Comparison of ENCODE assay signal across 1 cellular context in the genomic region with DNA sequence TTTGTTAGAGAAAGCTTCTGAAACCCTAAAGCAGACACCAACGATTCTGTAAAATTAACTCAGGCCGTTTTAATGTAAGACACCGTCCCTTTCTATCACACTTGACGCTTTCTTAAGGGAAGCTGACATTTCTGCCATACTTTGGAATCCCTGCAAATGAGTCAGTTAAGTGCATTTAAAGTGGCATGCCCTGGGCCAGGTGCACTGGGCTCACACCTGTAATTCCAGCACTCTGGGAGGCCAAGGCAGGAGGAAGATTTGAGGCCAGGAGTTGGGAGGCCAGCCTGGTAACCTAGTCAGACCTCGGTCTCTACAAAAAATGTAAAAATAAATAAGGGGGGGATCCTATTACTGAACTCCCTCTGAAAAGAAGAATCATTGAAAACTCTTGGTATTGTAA.
TF ChIP-seq lines count a peak whose summit lies in the region.

No MANE protein-coding gene starts in this region.

TF ChIP-seq in SK-N-SH, 30 proteins besides CTCF, POLR2A, EP300 and RAD21 (continued from another document):
- TF ChIP-seq, protein P1, sequence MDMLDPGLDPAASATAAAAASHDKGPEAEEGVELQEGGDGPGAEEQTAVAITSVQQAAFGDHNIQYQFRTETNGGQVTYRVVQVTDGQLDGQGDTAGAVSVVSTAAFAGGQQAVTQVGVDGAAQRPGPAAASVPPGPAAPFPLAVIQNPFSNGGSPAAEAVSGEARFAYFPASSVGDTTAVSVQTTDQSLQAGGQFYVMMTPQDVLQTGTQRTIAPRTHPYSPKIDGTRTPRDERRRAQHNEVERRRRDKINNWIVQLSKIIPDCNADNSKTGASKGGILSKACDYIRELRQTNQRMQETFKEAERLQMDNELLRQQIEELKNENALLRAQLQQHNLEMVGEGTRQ (IDR thresholded peaks at IDR 0.05; ENCODE audit: borderline replicate concordance, low read depth, low read length): no peak
- TF ChIP-seq SIN3A (IDR thresholded peaks at IDR 0.05; ENCODE audit: borderline replicate concordance, low read depth, low read length): no peak
